In the genomic region with DNA sequence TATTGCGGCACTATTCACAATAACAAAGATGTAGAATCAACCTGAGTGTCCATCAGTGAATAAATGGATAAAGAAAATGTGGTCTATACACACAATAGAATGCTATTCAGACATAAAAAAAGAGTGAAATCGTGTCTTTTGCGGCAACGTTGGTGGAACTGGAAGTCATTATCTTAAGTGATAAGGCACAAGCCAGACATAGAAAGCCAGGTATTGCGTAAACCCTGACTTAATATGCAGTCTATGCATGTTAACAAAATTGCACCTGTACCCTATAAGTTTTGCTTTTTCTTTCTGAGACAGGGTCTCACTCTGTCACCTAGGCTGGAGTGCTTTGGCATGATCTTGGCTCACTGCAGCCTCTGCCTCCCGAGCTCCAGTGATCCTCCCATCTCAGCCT, we compare ENCODE assay signal across 25 cellular contexts.
"Had no signal": no experiment of that assay in that cellular context is flagged by ENCODE, and none has a peak within 500 bp of the region (broad histone marks: within the 10 kb centered on the region; RNA-seq: fewer than 3 reads in every experiment).

No MANE protein-coding gene starts in this region.

- ATAC-seq: activated CD4-positive, alpha-beta T cell treated with anti-CD3 and anti-CD28 coated beads for 36 hours; activated CD8-positive, alpha-beta memory T cell treated with anti-CD3 and anti-CD28 coated beads, Interleukin-2, amount 10 ng/mL, durations not matched to agents 7 days and 5 days; activated CD8-positive, alpha-beta T cell treated with anti-CD3 and anti-CD28 coated beads, Interleukin-2, amount 10 ng/mL, durations not matched to agents 7 days and 5 days; activated naive CD4-positive, alpha-beta T cell treated with anti-CD3 and anti-CD28 coated beads, Interleukin-2, amount 50 U/mL, for 72 hours; activated T-cell treated with anti-CD3 and anti-CD28 coated beads, Interleukin-2, amount 50 U/mL, for 72 hours; left cardiac atrium; right cardiac atrium had no signal

- H3K9me3 ChIP-seq: colonic mucosa, spleen, tibial nerve had no signal

- H3K27me3 Mint-ChIP-seq: activated CD4-positive, alpha-beta T cell treated with anti-CD3 and anti-CD28 coated beads for 36 hours; activated CD8-positive, alpha-beta memory T cell treated with anti-CD3 and anti-CD28 coated beads, Interleukin-2, amount 10 ng/mL, durations not matched to agents 7 days and 5 days; naive B cell had no signal

- H3K27me3 ChIP-seq: cardiac muscle cell, colonic mucosa, spleen, tibial nerve had no signal

- H3K27ac ChIP-seq: colonic mucosa, epithelial cell of prostate, tibial nerve had no signal

- H3K4me1 ChIP-seq: colonic mucosa had no signal

- DNase-seq: activated CD4-positive, alpha-beta T cell treated with anti-CD3 and anti-CD28 coated beads for 36 hours; activated CD4-positive, CD25-positive, alpha-beta regulatory T cell; activated CD8-positive, alpha-beta memory T cell treated with anti-CD3 and anti-CD28 coated beads, Interleukin-2, amount 10 ng/mL, durations not matched to agents 7 days and 5 days; activated CD8-positive, alpha-beta T cell treated with anti-CD3 and anti-CD28 coated beads, Interleukin-2, amount 10 ng/mL, durations not matched to agents 7 days and 5 days; activated naive CD4-positive, alpha-beta T cell; activated T-cell treated with anti-CD3 and anti-CD28 coated beads, Interleukin-2, amount 50 U/mL, for 72 hours; anterior cingulate cortex; cerebellar nuclear complex; colonic mucosa; effector CD8-positive, alpha-beta T cell; head of caudate nucleus; hippocampal formation; left cardiac atrium; naive B cell; nucleus accumbens; posterior cingulate gyrus; right cardiac atrium; spleen; stimulated activated naive CD4-positive, alpha-beta T cell treated with Interleukin-2 at 50 U/mL for 16 hours had no signal

- H3K4me3 ChIP-seq: cardiac muscle cell, colonic mucosa, spleen, tibial nerve had no signal

- H3K36me3 ChIP-seq: cardiac muscle cell, colonic mucosa, spleen, tibial nerve had no signal

- H3K4me3 Mint-ChIP-seq: activated CD4-positive, alpha-beta T cell treated with anti-CD3 and anti-CD28 coated beads for 36 hours; activated CD8-positive, alpha-beta memory T cell treated with anti-CD3 and anti-CD28 coated beads, Interleukin-2, amount 10 ng/mL, durations not matched to agents 7 days and 5 days; activated CD8-positive, alpha-beta T cell treated with anti-CD3 and anti-CD28 coated beads, Interleukin-2, amount 10 ng/mL, durations not matched to agents 7 days and 5 days; activated T-cell treated with anti-CD3 and anti-CD28 coated beads, Interleukin-2, amount 50 U/mL, for 72 hours; mesothelial cell of epicardium; naive B cell; T-helper 1 cell treated with Interleukin-12 subunit alpha and Interleukin-12 subunit beta and Interleukin-4 antibody, amounts not matched to agents 30 μg/mL and 1 μg/mL, for 36 hours had no signal

- H3K9me3 Mint-ChIP-seq: activated naive CD4-positive, alpha-beta T cell treated with anti-CD3 and anti-CD28 coated beads, Interleukin-2, amount 50 U/mL, for 72 hours; activated T-cell treated with anti-CD3 and anti-CD28 coated beads, Interleukin-2, amount 50 U/mL, for 72 hours; naive B cell; T-helper 1 cell treated with Interleukin-12 subunit alpha and Interleukin-12 subunit beta and Interleukin-4 antibody, amounts not matched to agents 30 μg/mL and 1 μg/mL, for 36 hours had no signal

- H3K36me3 Mint-ChIP-seq: activated naive CD4-positive, alpha-beta T cell treated with anti-CD3 and anti-CD28 coated beads, Interleukin-2, amount 50 U/mL, for 72 hours had no signal
